In genomic region chr16:57529324-57530103, GRCh38 we compare ENCODE assay signal across 11 cellular contexts. TPM values are rescaled to one million over a fixed set of nuclear protein-coding genes. Genes with fewer than 3 reads are reported as not detected.
A peak's percentile ranks its signal among the peaks of the same experiment; 100 is the strongest.
DNase-seq lines count a peak whose midpoint lies in the region; ATAC-seq lines count a peak whose summit lies in the region.
"Had no signal": no experiment of that assay in that cellular context is flagged by ENCODE, and none has a peak within 500 bp of the region (broad histone marks: within the 10 kb centered on the region; RNA-seq: fewer than 3 reads in every experiment).

No MANE protein-coding gene starts in this region.

- H3K9ac ChIP-seq in BLaER1 (peak overlapping the region; percentile 52; the same call in 1 of the 2 replicates), muscle layer of colon (ENCODE audit: low read length) (peak overlapping the region; percentile 11)

- peaks cover 20% of the 10 kb centered on the region for H3K36me3 ChIP-seq in BLaER1
- H3K36me3 ChIP-seq in muscle layer of colon (ENCODE audit: insufficient read depth, low read length), result no peaks in the 10 kb centered on the region
- H3K36me3 ChIP-seq: thyroid gland had no signal

- H3K27me3 ChIP-seq in BLaER1 (no peaks in the 10 kb centered on the region), muscle layer of colon (ENCODE audit: control insufficient read depth in 1 of 2, insufficient read depth in 2 of 2, low read length in 2 of 2) (no peaks in the 10 kb centered on the region)
- H3K27me3 ChIP-seq: thyroid gland had no signal

- peaks cover 52% of the 10 kb centered on the region for H3K4me1 Mint-ChIP-seq in activated T-cell treated with anti-CD3 and anti-CD28 coated beads, Interleukin-2, amount 50 U/mL, for 72 hours (ENCODE audit: low read depth)

- no peak for DNase-seq in activated T-cell treated with anti-CD3 and anti-CD28 coated beads, Interleukin-2, amount 50 U/mL, for 72 hours
- DNase-seq in GM19240 (ENCODE audit: insufficient read length, low spot score) (no peak), NCI-H345 (lab: John Stamatoyannopoulos, UW) (no peak), NCI-H1694 treated with DMSO at 0.1 percent for 48 hours (lab: John Stamatoyannopoulos, UW) (no peak)
- DNase-seq: NCI-H526 treated with DMSO at 0.1 percent for 48 hours, thyroid gland had no signal

- H3K4me2 ChIP-seq in BLaER1, result peak overlapping the region; percentile 83

- peak overlapping the region; percentile 98 for H3K27ac Mint-ChIP-seq in activated T-cell treated with anti-CD3 and anti-CD28 coated beads, Interleukin-2, amount 50 U/mL, for 72 hours

- no peaks in the 10 kb centered on the region for H3K36me3 Mint-ChIP-seq in activated T-cell treated with anti-CD3 and anti-CD28 coated beads, Interleukin-2, amount 50 U/mL, for 72 hours (ENCODE audit: insufficient read depth in 2 of 2)

- peak overlapping the region; percentile 79 to 85 for H3K4me3 Mint-ChIP-seq in activated T-cell treated with anti-CD3 and anti-CD28 coated beads, Interleukin-2, amount 50 U/mL, for 72 hours

- H3K4me1 ChIP-seq in BLaER1, result peaks cover 59% of the 10 kb centered on the region
- H3K4me1 ChIP-seq in muscle layer of colon (ENCODE audit: insufficient read depth, low read length), result peaks cover 43% of the 10 kb centered on the region
- H3K4me1 ChIP-seq: psoas muscle had no signal

- no peaks in the 10 kb centered on the region for H3K9me3 Mint-ChIP-seq in activated T-cell treated with anti-CD3 and anti-CD28 coated beads, Interleukin-2, amount 50 U/mL, for 72 hours

- no peaks in the 10 kb centered on the region for H3K27me3 Mint-ChIP-seq in activated T-cell treated with anti-CD3 and anti-CD28 coated beads, Interleukin-2, amount 50 U/mL, for 72 hours (ENCODE audit: low read depth)

- no peaks in the 10 kb centered on the region for H3K9me3 ChIP-seq in BLaER1
- H3K9me3 ChIP-seq in muscle layer of colon (ENCODE audit: low read length), result no peaks in the 10 kb centered on the region
- H3K9me3 ChIP-seq: psoas muscle, thyroid gland had no signal

- peak; percentile 13 for ATAC-seq in GM21786 (IDR thresholded peaks at IDR 0.05; ENCODE audit: unreplicated experiment)
- ATAC-seq in activated T-cell treated with anti-CD3 and anti-CD28 coated beads, Interleukin-2, amount 50 U/mL, for 72 hours (replicated peaks in 1 of 2), result peak; percentile 20 to 26
- no peak for ATAC-seq in HG03442 (IDR thresholded peaks at IDR 0.05; ENCODE audit: unreplicated experiment)

- no peaks in the 10 kb centered on the region for H4K20me1 ChIP-seq in BLaER1

- H3K27ac ChIP-seq in BLaER1 (peak overlapping the region; percentile 72), muscle layer of colon (ENCODE audit: low read depth, low read length) (peak overlapping the region; percentile 10)
- H3K27ac ChIP-seq: psoas muscle, thyroid gland had no signal

- H3K4me3 ChIP-seq in BLaER1 (peak overlapping the region; percentile 9; the same call in 1 of the 2 replicates), muscle layer of colon (ENCODE audit: low read depth in 1 of 2, low read length in 2 of 2) (no peak overlapping the region)
- H3K4me3 ChIP-seq: psoas muscle, thyroid gland had no signal

RNA-seq across cellular contexts. Expression of gene CCDC102A, which starts 6.9 kb away (rescaled TPM):
- 10 to 100 TPM in 1 of 2 donors, 1 to 10 TPM in 1; 8.1 to 14.6 TPM for total RNA-seq in activated T-cell treated with anti-CD3 and anti-CD28 coated beads, Interleukin-2, amount 50 U/mL, for 72 hours

RNA-seq across cellular contexts. Expression of gene ADGRG5, which starts 12.9 kb away (rescaled TPM):
- total RNA-seq in activated T-cell treated with anti-CD3 and anti-CD28 coated beads, Interleukin-2, amount 50 U/mL, for 72 hours, result 1 to 10 TPM; 3.9 to 9.3 TPM

RNA-seq across cellular contexts. Expression of gene DOK4, which starts 43.2 kb away (rescaled TPM):
- total RNA-seq in activated T-cell treated with anti-CD3 and anti-CD28 coated beads, Interleukin-2, amount 50 U/mL, for 72 hours, result 10 to 100 TPM; 12.0 to 19.6 TPM
